ENCODE assay signal across 13 cellular contexts in genomic region chr12:65389436-65389835, GRCh38.
DNase-seq lines count a peak whose midpoint lies in the region; ATAC-seq, FAIRE-seq and TF ChIP-seq lines count a peak whose summit lies in the region.
"Had no signal": no experiment of that assay in that cellular context is flagged by ENCODE, and none has a peak within 500 bp of the region (broad histone marks: within the 10 kb centered on the region; RNA-seq: fewer than 3 reads in every experiment).

No MANE protein-coding gene starts in this region.

- TF ChIP-seq POLR2A in uterus (IDR thresholded peaks at IDR 0.05): no peak

- no peaks in the 10 kb centered on the region for H3K4me1 ChIP-seq in uterus

- peak; percentile 77 for FAIRE-seq in bronchial epithelial cell (lab: Jason Lieb, UNC)
- FAIRE-seq: GM12878, GM18507 had no signal

- TF ChIP-seq CTCF in bronchial epithelial cell (IDR thresholded peaks at IDR 0.05; ENCODE audit: insufficient read depth, low read length, severe bottlenecking) (no peak), uterus (IDR thresholded peaks at IDR 0.05) (no peak)

- in situ Hi-C loops in G401 (cut with HindIII; ENCODE audit: low sequenced_read_pairs): no loop called here

- H3K9me3 ChIP-seq in uterus: no peaks in the 10 kb centered on the region

- intact Hi-C loops in uterus (cut with DNase I; ENCODE audit: low total_unique reads): no loop called here

- DNase-seq in D341Med (ENCODE audit: low spot score): peak; percentile 14
- DNase-seq in G401 (ENCODE audit: low spot score): peak; percentile 58
- peak; percentile 94 for DNase-seq in NCI-H2227 treated with DMSO at 0.1 percent for 48 hours (lab: John Stamatoyannopoulos, UW)
- DNase-seq in bronchial epithelial cell (ENCODE audit: low read depth): no peak
- no peak for DNase-seq in uterus
- DNase-seq in activated gamma-delta T cell (lab: John Stamatoyannopoulos, UW): no peak
- no peak for DNase-seq in amygdala (lab: John Stamatoyannopoulos, UW)
- DNase-seq: Caco-2; CD8-positive, alpha-beta memory T cell; DMS 273 treated with DMSO at 0.1 percent for 48 hours had no signal

- H3K27me3 ChIP-seq in bronchial epithelial cell (ENCODE audit: control insufficient read depth, insufficient read depth, low read length) (no peaks in the 10 kb centered on the region), uterus (no peaks in the 10 kb centered on the region)

- H3K4me3 ChIP-seq in bronchial epithelial cell (ENCODE audit: low read depth, low read length) (no peak overlapping the region), uterus (no peak overlapping the region)
- H3K4me3 ChIP-seq: GM12878 had no signal

- no peaks in the 10 kb centered on the region for H3K36me3 ChIP-seq in bronchial epithelial cell (ENCODE audit: control insufficient read depth, insufficient read depth, low read length)
- no peaks in the 10 kb centered on the region for H3K36me3 ChIP-seq in uterus

- H3K27ac ChIP-seq in uterus: no peak overlapping the region

- ATAC-seq in HG03139 (IDR thresholded peaks at IDR 0.05; ENCODE audit: unreplicated experiment): no peak
- ATAC-seq: GM12878 had no signal

Comparison
In these comparisons a context has a peak if more than half of its experiments do, and no peak if none do; other contexts are left out.
1. DNase-seq: peak in D341Med (single experiment), G401 (single experiment) and NCI-H2227 treated with DMSO at 0.1 percent for 48 hours (single experiment); none in bronchial epithelial cell (single experiment), uterus (0 of 2), activated gamma-delta T cell (single experiment) and amygdala (0 of 56).